Comparison of ENCODE assay signal across 8 cellular contexts in the genomic region with DNA sequence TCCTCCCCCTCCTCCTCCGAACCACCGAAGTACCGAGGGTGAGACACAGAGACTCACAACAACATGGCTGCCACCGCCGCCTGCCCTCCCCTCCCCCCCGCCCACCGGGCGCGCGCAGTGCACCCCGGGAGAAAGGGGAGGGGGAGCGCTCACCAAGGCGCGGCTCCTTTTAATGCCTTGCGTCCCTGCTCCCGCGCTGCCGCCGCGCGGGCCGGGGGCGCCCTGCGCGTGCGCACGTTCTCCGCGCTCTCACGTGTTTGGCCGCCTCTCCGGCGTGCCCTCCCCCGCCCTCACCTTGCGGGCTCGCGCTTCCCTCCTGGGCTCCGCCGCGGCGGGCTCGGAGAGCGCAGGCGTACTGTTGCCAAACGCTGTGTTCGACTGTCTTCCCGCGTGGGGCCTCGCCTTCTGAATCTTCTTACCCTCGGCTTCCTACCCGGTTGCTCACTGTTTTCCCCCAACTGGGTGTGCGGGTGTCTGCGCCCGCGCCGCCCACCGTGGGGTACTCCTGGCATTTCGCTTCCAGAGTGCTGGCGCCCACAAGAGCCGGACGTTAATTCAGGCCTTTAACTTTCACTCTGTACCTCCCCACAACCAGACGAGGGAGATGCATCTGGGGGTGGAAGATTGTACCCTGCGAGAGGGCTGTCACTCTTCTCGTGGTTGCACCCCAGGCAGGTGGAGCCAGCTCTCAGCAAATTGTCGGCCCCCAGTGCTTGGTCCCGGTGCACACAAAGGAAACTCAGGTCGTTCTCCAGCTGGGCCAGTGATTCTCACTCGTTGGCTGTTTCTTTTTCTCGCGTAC. TPM values are rescaled to one million over a fixed set of nuclear protein-coding genes. Genes with fewer than 3 reads are reported as not detected.
DNase-seq lines count a peak whose midpoint lies in the region; ATAC-seq and TF ChIP-seq lines count a peak whose summit lies in the region.

PUM2 (minus strand) TSS at position 92 of the 802 bp plus-strand sequence. CDS start 23,484 bp downstream, outside the sequence.

- WGBS in heart right ventricle, 2 donors = 1% methylated on average over 56 to 66 of the region's 70 CpGs

- H3K4me3 ChIP-seq in heart right ventricle = peak within 1 kb of the TSS; percentile 59 to 93 (median 87)

- no peaks in the 10 kb centered on the region for H3K27me3 ChIP-seq in heart right ventricle

- H3K4me1 Mint-ChIP-seq in type B pancreatic cell (ENCODE audit: unreplicated experiment) = peaks cover 38% of the 10 kb centered on the region

- H3K9me3 ChIP-seq in heart right ventricle = no peaks in the 10 kb centered on the region

- H3K9me3 Mint-ChIP-seq in type B pancreatic cell = no peaks in the 10 kb centered on the region

- peak within 1 kb of the TSS; percentile 89 for H3K4me3 Mint-ChIP-seq in type B pancreatic cell

- intact Hi-C loops in T-helper 1 cell treated with Interleukin-12 subunit alpha and Interleukin-12 subunit beta and Interleukin-4 antibody, amounts not matched to agents 30 ng/mL and 1 ng/mL, for 36 hours (cut with micrococcal nuclease) = loop anchor here (1.0 to 5.0 kb wide), 11 partner anchors 14 to 1791 kb away; partner anchors contain the start of genes HS1BP3 and RDH14
- intact Hi-C loops in heart right ventricle (cut with DNase I) (no loop called here), posterior cingulate gyrus (cut with DNase I) (no loop called here)

- peak within 1 kb of the TSS; percentile 85 to 99 (median 96) for H3K27ac ChIP-seq in heart right ventricle

- DNase-seq in NCI-H1694 (lab: John Stamatoyannopoulos, UW) = peak; percentile 97
- DNase-seq in amniotic epithelial cell (ENCODE audit: low read depth) = peak; percentile 95
- peak; percentile 92 to 94 for DNase-seq in heart right ventricle
- peak; percentile 85 to 99 (median 90) for DNase-seq in posterior cingulate gyrus
- peak; percentile 98 for DNase-seq in type B pancreatic cell (ENCODE audit: extremely low spot score, unreplicated experiment)

- H3K27ac Mint-ChIP-seq in type B pancreatic cell = peak within 1 kb of the TSS; percentile 80

- H3K4me1 ChIP-seq in heart right ventricle = peaks cover 9 to 52% (median 44%) of the 10 kb centered on the region in 9 donors

- H3K27me3 Mint-ChIP-seq in type B pancreatic cell = no peaks in the 10 kb centered on the region

- no peaks in the 10 kb centered on the region for H3K36me3 ChIP-seq in heart right ventricle

- peaks cover 17% of the 10 kb centered on the region for H3K36me3 Mint-ChIP-seq in type B pancreatic cell

- TF ChIP-seq CTCF in heart right ventricle (IDR thresholded peaks at IDR 0.05) (peak in 1 of 9 donors; percentile 16), type B pancreatic cell (conservative IDR thresholded peaks at IDR 0.05) (no peak)

- peak; percentile 86 for ATAC-seq in GM18498 (IDR thresholded peaks at IDR 0.05; ENCODE audit: unreplicated experiment)
- peak; percentile 86 for ATAC-seq in HG02885 (IDR thresholded peaks at IDR 0.05; ENCODE audit: poor library complexity, unreplicated experiment)
- ATAC-seq in heart right ventricle = peak; percentile 96 to 99 (median 97)

RNA-seq across cellular contexts. Expression of gene PUM2, which starts in this region (rescaled TPM):
- total RNA-seq in T-helper 1 cell treated with Interleukin-12 subunit alpha and Interleukin-12 subunit beta and Interleukin-4 antibody, amounts not matched to agents 30 ng/mL and 1 ng/mL, for 36 hours = 136 and 139 TPM in 2 replicates
- total RNA-seq in heart right ventricle (10 to 100 TPM; 60.1 to 79.1 (median 69.1) TPM), type B pancreatic cell (ENCODE audit: low replicate concordance) (98.5 and 112 TPM in 2 replicates)
- 10 to 100 TPM; 12.4 to 24.6 TPM for polyA plus RNA-seq in heart right ventricle

Comparison
In these comparisons a context has a peak if more than half of its experiments do, and no peak if none do; other contexts are left out.
1. Peak in every context shown above with its lines: DNase-seq, ATAC-seq, H3K4me3 ChIP-seq and H3K27ac ChIP-seq.